ENCODE assay signal across 13 cellular contexts in genomic region chr9:98678244-98678842, GRCh38. TPM values are rescaled to one million over a fixed set of nuclear protein-coding genes. Genes with fewer than 3 reads are reported as not detected.
DNase-seq lines count a peak whose midpoint lies in the region; ATAC-seq and TF ChIP-seq lines count a peak whose summit lies in the region.
"Had no signal": no experiment of that assay in that cellular context is flagged by ENCODE, and none has a peak within 500 bp of the region (broad histone marks: within the 10 kb centered on the region; RNA-seq: fewer than 3 reads in every experiment).

No MANE protein-coding gene starts in this region.

- H3K9me3 Mint-ChIP-seq in activated CD4-positive, alpha-beta T cell treated with anti-CD3 and anti-CD28 coated beads for 36 hours (ENCODE audit: low read depth): peaks cover 2% of the 10 kb centered on the region
- no peaks in the 10 kb centered on the region for H3K9me3 Mint-ChIP-seq in activated CD4-positive, alpha-beta T cell treated with anti-CD3 and anti-CD28 coated beads, Interleukin-2, amount 10 ng/mL, durations not matched to agents 24 days and 14 days
- H3K9me3 Mint-ChIP-seq in chondrocyte (ENCODE audit: low read depth) (peaks cover 10% of the 10 kb centered on the region), neural progenitor cell (peaks cover 5% of the 10 kb centered on the region)

- CTCF ChIA-PET in activated CD4-positive, alpha-beta T cell treated with anti-CD3 and anti-CD28 coated beads for 36 hours (lab: Charles Lee): interaction anchor here (0.5 to 1.4 kb wide), 5 partner anchors 9 to 277 kb away, joined by 3 to 6 read pairs (median 3); no protein-coding TSS in a partner anchor

- no peak overlapping the region for H3K4me3 Mint-ChIP-seq in activated CD4-positive, alpha-beta T cell treated with anti-CD3 and anti-CD28 coated beads for 36 hours
- H3K4me3 Mint-ChIP-seq in activated CD4-positive, alpha-beta T cell treated with anti-CD3 and anti-CD28 coated beads, Interleukin-2, amount 10 ng/mL, durations not matched to agents 24 days and 14 days: no peak overlapping the region
- H3K4me3 Mint-ChIP-seq in chondrocyte (ENCODE audit: unreplicated experiment) (no peak overlapping the region), neural progenitor cell (no peak overlapping the region)
- H3K4me3 Mint-ChIP-seq: CD4-positive, alpha-beta T cell had no signal

- H3K36me3 Mint-ChIP-seq in activated CD4-positive, alpha-beta T cell treated with anti-CD3 and anti-CD28 coated beads for 36 hours (ENCODE audit: low read depth): no peaks in the 10 kb centered on the region
- no peaks in the 10 kb centered on the region for H3K36me3 Mint-ChIP-seq in activated CD4-positive, alpha-beta T cell treated with anti-CD3 and anti-CD28 coated beads, Interleukin-2, amount 10 ng/mL, durations not matched to agents 24 days and 14 days (ENCODE audit: low read depth)
- H3K36me3 Mint-ChIP-seq in chondrocyte (ENCODE audit: low read depth) (peaks cover 3% of the 10 kb centered on the region), neural progenitor cell (no peaks in the 10 kb centered on the region)

- POLR2A ChIA-PET in activated CD4-positive, alpha-beta T cell treated with anti-CD3 and anti-CD28 coated beads for 36 hours (lab: Charles Lee): no interaction called here

- peak overlapping the region; percentile 19; the same call in 1 of the 2 replicates for H3K4me3 ChIP-seq in HUES6 (ENCODE audit: low read depth, low read length)
- H3K4me3 ChIP-seq in neural progenitor cell: no peak overlapping the region

- H3K4me1 ChIP-seq in HUES6 (ENCODE audit: control insufficient read depth, insufficient read depth, low read length) (peaks cover 22% of the 10 kb centered on the region), neural progenitor cell (no peaks in the 10 kb centered on the region)

- TF ChIP-seq CTCF in chondrocyte (IDR thresholded peaks at IDR 0.05) (peak; percentile 63), neural progenitor cell (IDR thresholded peaks at IDR 0.05) (peak; percentile 82), omental fat pad (IDR thresholded peaks at IDR 0.05) (no peak)

- no peaks in the 10 kb centered on the region for H3K79me2 ChIP-seq in neural progenitor cell (ENCODE audit: low read depth)

- DNase-seq in activated CD4-positive, alpha-beta T cell treated with anti-CD3 and anti-CD28 coated beads for 36 hours: peak; percentile 48
- DNase-seq in activated CD4-positive, alpha-beta T cell treated with anti-CD3 and anti-CD28 coated beads, Interleukin-2, amount 10 ng/mL, durations not matched to agents 24 days and 14 days: no peak
- DNase-seq in chondrocyte (ENCODE audit: low spot score) (no peak), neural progenitor cell (ENCODE audit: low spot score) (peak; percentile 56), SW480 (ENCODE audit: low spot score) (no peak), NCI-H524 (lab: John Stamatoyannopoulos, UW) (no peak), omental fat pad (ENCODE audit: low spot score) (no peak)
- DNase-seq: CD4-positive, alpha-beta T cell; NCI-H1092 treated with DMSO at 0.1 percent for 48 hours; stimulated activated naive CD4-positive, alpha-beta T cell treated with Interleukin-2 at 50 U/mL for 16 hours had no signal

- H4K20me1 ChIP-seq in neural progenitor cell (ENCODE audit: low read depth): no peaks in the 10 kb centered on the region

- H3K4me2 ChIP-seq in neural progenitor cell: no peak overlapping the region

- H3K36me3 ChIP-seq in HUES6 (ENCODE audit: control insufficient read depth, insufficient read depth, low read length): no peaks in the 10 kb centered on the region
- H3K36me3 ChIP-seq in neural progenitor cell: no peaks in the 10 kb centered on the region
- H3K36me3 ChIP-seq: neutrophil had no signal

- peaks cover 17% of the 10 kb centered on the region for H3K27me3 Mint-ChIP-seq in activated CD4-positive, alpha-beta T cell treated with anti-CD3 and anti-CD28 coated beads for 36 hours
- H3K27me3 Mint-ChIP-seq in activated CD4-positive, alpha-beta T cell treated with anti-CD3 and anti-CD28 coated beads, Interleukin-2, amount 10 ng/mL, durations not matched to agents 24 days and 14 days: peaks cover 21% of the 10 kb centered on the region
- H3K27me3 Mint-ChIP-seq in chondrocyte (ENCODE audit: low read depth) (peaks cover 38% of the 10 kb centered on the region), neural progenitor cell (ENCODE audit: insufficient read depth, low read depth) (peaks cover 10% of the 10 kb centered on the region)

- H3K27ac ChIP-seq in HUES6 (ENCODE audit: low read depth, low read length): no peak overlapping the region
- no peak overlapping the region for H3K27ac ChIP-seq in neural progenitor cell
- H3K27ac ChIP-seq: neutrophil had no signal

- H3K27ac Mint-ChIP-seq in activated CD4-positive, alpha-beta T cell treated with anti-CD3 and anti-CD28 coated beads for 36 hours: no peak overlapping the region
- H3K27ac Mint-ChIP-seq in activated CD4-positive, alpha-beta T cell treated with anti-CD3 and anti-CD28 coated beads, Interleukin-2, amount 10 ng/mL, durations not matched to agents 24 days and 14 days: no peak overlapping the region
- H3K27ac Mint-ChIP-seq in chondrocyte (ENCODE audit: unreplicated experiment) (no peak overlapping the region), neural progenitor cell (no peak overlapping the region)
- H3K27ac Mint-ChIP-seq: CD4-positive, alpha-beta T cell had no signal

- peak overlapping the region; percentile 53 for H2AFZ ChIP-seq in neural progenitor cell (replicated peaks)

- ATAC-seq in activated CD4-positive, alpha-beta T cell treated with anti-CD3 and anti-CD28 coated beads for 36 hours: peak; percentile 30
- ATAC-seq in omental fat pad (ENCODE audit: low FRiP score): no peak
- ATAC-seq: activated CD4-positive, CD25-positive, alpha-beta regulatory T cell treated with anti-CD3 and anti-CD28 coated beads, Interleukin-2, amount 50 U/mL, for 24 hours had no signal

- H3K27me3 ChIP-seq in HUES6 (ENCODE audit: control insufficient read depth, insufficient read depth, low read length) (peaks cover 12% of the 10 kb centered on the region; the same call in 1 of the 2 replicates), neural progenitor cell (peaks cover 7% of the 10 kb centered on the region)

- no peaks in the 10 kb centered on the region for H3F3A ChIP-seq in neural progenitor cell (ENCODE audit: low read depth)

- H3K9me3 ChIP-seq in HUES6 (ENCODE audit: control insufficient read depth, insufficient read depth, low read depth, low read length): peaks cover 7% of the 10 kb centered on the region; the same call in 1 of the 2 replicates
- H3K9me3 ChIP-seq in neural progenitor cell (ENCODE audit: low read depth): no peaks in the 10 kb centered on the region
- H3K9me3 ChIP-seq: neutrophil had no signal

- H3K9ac ChIP-seq in HUES6 (ENCODE audit: low read length) (no peak overlapping the region), neural progenitor cell (no peak overlapping the region)

- no peaks in the 10 kb centered on the region for H3K4me1 Mint-ChIP-seq in activated CD4-positive, alpha-beta T cell treated with anti-CD3 and anti-CD28 coated beads for 36 hours
- no peaks in the 10 kb centered on the region for H3K4me1 Mint-ChIP-seq in activated CD4-positive, alpha-beta T cell treated with anti-CD3 and anti-CD28 coated beads, Interleukin-2, amount 10 ng/mL, durations not matched to agents 24 days and 14 days
- no peaks in the 10 kb centered on the region for H3K4me1 Mint-ChIP-seq in chondrocyte (ENCODE audit: low read depth)
- H3K4me1 Mint-ChIP-seq in neural progenitor cell: no peaks in the 10 kb centered on the region

- intact Hi-C loops in activated CD4-positive, alpha-beta T cell treated with anti-CD3 and anti-CD28 coated beads for 36 hours (cut with DNase I, micrococcal nuclease): no loop called here
- intact Hi-C loops in activated CD4-positive, alpha-beta T cell treated with anti-CD3 and anti-CD28 coated beads, Interleukin-2, amount 10 ng/mL, durations not matched to agents 24 days and 14 days (cut with micrococcal nuclease): no loop called here

RNA-seq across cellular contexts. Expression of gene GABBR2, which starts 30.4 kb away (rescaled TPM):
- total RNA-seq in activated CD4-positive, alpha-beta T cell treated with anti-CD3 and anti-CD28 coated beads for 36 hours: not detected
- total RNA-seq in activated CD4-positive, alpha-beta T cell treated with anti-CD3 and anti-CD28 coated beads, Interleukin-2, amount 10 ng/mL, durations not matched to agents 24 days and 14 days: not detected in 2 replicates
- total RNA-seq in chondrocyte: 0.12 TPM in 1 of 3 replicates, not detected in the others
- 0.03 TPM in 1 of 2 replicates, not detected in the other for total RNA-seq in neural progenitor cell (ENCODE audit: low replicate concordance)
- not detected for total RNA-seq in omental fat pad
- total RNA-seq: CD4-positive, alpha-beta T cell had no signal

Comparison
In these comparisons a context has a peak if more than half of its experiments do, and no peak if none do; other contexts are left out.
1. DNase-seq: peak in activated CD4-positive, alpha-beta T cell treated with anti-CD3 and anti-CD28 coated beads for 36 hours (single experiment) and neural progenitor cell (single experiment); none in activated CD4-positive, alpha-beta T cell treated with anti-CD3 and anti-CD28 coated beads, Interleukin-2, amount 10 ng/mL, durations not matched to agents 24 days and 14 days (single experiment), chondrocyte (single experiment), SW480 (single experiment), NCI-H524 (0 of 2) and omental fat pad (single experiment).
2. CTCF ChIP-seq: peak in chondrocyte (single experiment) and neural progenitor cell (single experiment); none in omental fat pad (0 of 3).